28 cellular contexts compared by ENCODE assay signal in the genomic region with DNA sequence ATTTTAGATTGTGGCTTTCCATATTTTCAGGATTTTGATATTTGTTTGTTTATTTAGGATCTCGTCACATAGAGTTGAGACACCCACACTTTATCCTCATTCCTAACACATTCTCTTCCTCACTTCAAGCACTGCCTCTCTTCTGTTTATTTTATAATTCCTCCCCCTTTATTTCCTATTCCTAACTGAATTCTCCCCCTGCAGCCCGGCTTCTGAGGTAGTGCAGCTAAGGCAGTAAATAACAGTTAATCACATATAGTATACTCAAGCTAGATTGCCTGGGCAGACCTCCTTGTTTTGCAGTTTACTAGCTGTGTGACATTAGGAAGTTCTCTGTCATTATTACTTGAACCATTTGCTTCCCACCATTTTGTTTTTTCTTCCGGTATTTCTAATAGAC.
"Had no signal": no experiment of that assay in that cellular context is flagged by ENCODE, and none has a peak within 500 bp of the region (broad histone marks: within the 10 kb centered on the region; RNA-seq: fewer than 3 reads in every experiment).

No MANE protein-coding gene starts in this region.

- DNase-seq: activated CD4-positive, alpha-beta T cell treated with anti-CD3 and anti-CD28 coated beads for 4 hours; activated CD4-positive, alpha-beta T cell treated with anti-CD3 and anti-CD28 coated beads, Interleukin-2, amount 50 U/mL, for 48 hours; activated CD8-positive, alpha-beta memory T cell treated with anti-CD3 and anti-CD28 coated beads, Interleukin-2, amount 50 U/mL, for 4 hours; activated effector memory CD4-positive, alpha-beta T cell treated with anti-CD3 and anti-CD28 coated beads, Interleukin-2, amount 50 U/mL, for 16 hours; activated naive CD4-positive, alpha-beta T cell treated with anti-CD3 and anti-CD28 coated beads, Interleukin-2, amount 50 U/mL, for 16 hours; activated T-cell treated with anti-CD3 and anti-CD28 coated beads, Interleukin-2, amount 50 U/mL, for 1 hour; amniotic stem cell; caudate nucleus; endodermal cell; foreskin keratinocyte; heart left ventricle; hypothalamus; immature natural killer cell; kidney glomerular epithelial cell; left lung; mesendoderm; mucosa of descending colon; right lobe of liver; small intestine; stimulated activated CD4-positive, alpha-beta T cell treated with anti-CD3 and anti-CD28 coated beads, Interleukin-1b, Interleukin-23, amount 100 ng/mL, for 48 hours; stimulated activated naive B cell treated with anti-CD40 and anti-IgM and Interleukin-4, amounts not matched to agents 10 μg/mL and 1 μg/mL and 100 μg/mL, for 72 hours; T-helper 9 cell; tibial artery had no signal

- H3K9me3 Mint-ChIP-seq: activated T-helper 1 cell treated with anti-CD3 and anti-CD28 coated beads, Interleukin-12 subunit alpha, Interleukin-12 subunit beta, Interleukin-2, Interleukin-4 antibody, amounts not matched to agents 30 ng/mL and 10 ng/mL and 1 ng/mL, durations not matched to agents 14 hours and 24 hours and 36 hours; endodermal cell; immature natural killer cell; natural killer cell treated with Interleukin-12 subunit alpha and Interleukin-12 subunit beta and Interleukin-15 and Interleukin-18, amount 100 ng/mL, for 72 hours; stimulated activated naive B cell treated with anti-CD40 and anti-IgM and Interleukin-4, amounts not matched to agents 10 μg/mL and 1 μg/mL and 100 μg/mL, for 72 hours had no signal

- H3K27ac Mint-ChIP-seq: activated T-helper 1 cell treated with anti-CD3 and anti-CD28 coated beads, Interleukin-12 subunit alpha, Interleukin-12 subunit beta, Interleukin-2, Interleukin-4 antibody, amounts not matched to agents 30 ng/mL and 10 ng/mL and 1 ng/mL, durations not matched to agents 14 hours and 24 hours and 36 hours; endodermal cell; immature natural killer cell; natural killer cell treated with Interleukin-12 subunit alpha and Interleukin-12 subunit beta and Interleukin-15 and Interleukin-18, amount 100 ng/mL, for 72 hours; stimulated activated naive B cell treated with anti-CD40 and anti-IgM and Interleukin-4, amounts not matched to agents 10 μg/mL and 1 μg/mL and 100 μg/mL, for 72 hours had no signal

- H3K4me1 Mint-ChIP-seq: endodermal cell; immature natural killer cell; stimulated activated naive B cell treated with anti-CD40 and anti-IgM and Interleukin-4, amounts not matched to agents 10 μg/mL and 1 μg/mL and 100 μg/mL, for 72 hours had no signal

- ATAC-seq: esophagus mucosa; foreskin keratinocyte; heart left ventricle; left lung; mucosa of descending colon; natural killer cell treated with Interleukin-12 subunit alpha and Interleukin-12 subunit beta and Interleukin-15 and Interleukin-18, amount 100 ng/mL, for 72 hours; right lobe of liver; stimulated activated naive B cell treated with anti-CD40 and anti-IgM and Interleukin-4, amounts not matched to agents 10 μg/mL and 1 μg/mL and 100 μg/mL, for 72 hours had no signal

- H3K36me3 Mint-ChIP-seq: immature natural killer cell; natural killer cell treated with Interleukin-12 subunit alpha and Interleukin-12 subunit beta and Interleukin-15 and Interleukin-18, amount 100 ng/mL, for 72 hours; stimulated activated naive B cell treated with anti-CD40 and anti-IgM and Interleukin-4, amounts not matched to agents 10 μg/mL and 1 μg/mL and 100 μg/mL, for 72 hours had no signal

- H3K4me3 Mint-ChIP-seq: activated T-helper 1 cell treated with anti-CD3 and anti-CD28 coated beads, Interleukin-12 subunit alpha, Interleukin-12 subunit beta, Interleukin-2, Interleukin-4 antibody, amounts not matched to agents 30 ng/mL and 10 ng/mL and 1 ng/mL, durations not matched to agents 14 hours and 24 hours and 36 hours; endodermal cell; immature natural killer cell; natural killer cell treated with Interleukin-12 subunit alpha and Interleukin-12 subunit beta and Interleukin-15 and Interleukin-18, amount 100 ng/mL, for 72 hours; stimulated activated naive B cell treated with anti-CD40 and anti-IgM and Interleukin-4, amounts not matched to agents 10 μg/mL and 1 μg/mL and 100 μg/mL, for 72 hours had no signal

- H3K4me3 ChIP-seq: heart left ventricle, left lung, lung, mucosa of descending colon, right lobe of liver, suprapubic skin, tibial artery had no signal
